ENCODE assay signal across 28 cellular contexts in the genomic region with DNA sequence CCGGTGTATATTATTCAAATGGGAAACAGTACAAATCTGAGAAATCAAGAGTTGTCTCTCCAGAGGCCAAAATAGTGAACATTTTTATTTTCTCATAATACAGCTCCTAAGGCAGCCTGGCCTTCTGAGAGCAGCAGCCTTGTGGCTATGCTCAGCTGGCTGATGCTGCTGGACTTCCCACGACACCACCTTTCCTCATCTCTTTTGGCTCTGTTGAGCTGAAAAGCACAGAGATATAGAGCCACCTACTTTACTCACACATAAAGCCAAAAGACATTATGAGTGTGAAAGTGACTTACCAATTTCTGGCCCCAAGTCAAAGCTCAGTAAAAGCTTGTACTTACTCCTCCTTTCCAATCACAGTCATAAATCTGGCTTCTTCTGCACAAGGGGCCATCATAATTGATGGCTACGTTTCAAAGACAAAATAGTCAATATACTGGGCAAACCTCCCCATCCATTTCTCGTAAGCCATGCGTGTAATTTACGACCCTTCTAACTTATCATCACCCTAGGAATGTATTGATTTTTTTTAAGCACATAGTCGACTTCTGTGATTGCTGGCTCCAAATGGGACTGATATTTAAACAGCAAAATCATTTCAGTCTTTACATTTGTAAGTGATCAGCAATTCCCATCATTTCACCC. TPM values are rescaled to one million over a fixed set of nuclear protein-coding genes. Genes with fewer than 3 reads are reported as not detected.
DNase-seq lines count a peak whose midpoint lies in the region; TF ChIP-seq lines count a peak whose summit lies in the region.
"Had no signal": no experiment of that assay in that cellular context is flagged by ENCODE, and none has a peak within 500 bp of the region (broad histone marks: within the 10 kb centered on the region; RNA-seq: fewer than 3 reads in every experiment).

No MANE protein-coding gene starts in this region.

- TF ChIP-seq CTCF in lower leg skin (IDR thresholded peaks at IDR 0.05): no peak

- no peak for TF ChIP-seq POLR2A in lower leg skin (IDR thresholded peaks at IDR 0.05)

- peak; percentile 1 for DNase-seq in NCI-H187 treated with DMSO at 0.1 percent for 48 hours (lab: John Stamatoyannopoulos, UW)
- no peak for DNase-seq in NCI-H187 (lab: John Stamatoyannopoulos, UW)
- peak; percentile 98 for DNase-seq in NCI-H2227 treated with DMSO at 0.1 percent for 48 hours (lab: John Stamatoyannopoulos, UW)
- peak; percentile 14 for DNase-seq in middle frontal gyrus (ENCODE audit: extremely low spot score, low spot score)
- peak; percentile 47 for DNase-seq in retina
- DNase-seq in NOMO-1 (lab: John Stamatoyannopoulos, UW; ENCODE audit: unreplicated experiment in 2 of 2): no peak
- DNase-seq in stimulated activated naive CD4-positive, alpha-beta T cell treated with Interleukin-2 at 50 U/mL for 16 hours (lab: John Stamatoyannopoulos, UW): no peak
- DNase-seq in lower leg skin (ENCODE audit: low spot score in 2 of 2): no peak
- DNase-seq: 8988T, ACHN, BE2C, Calu3, DND-41, KBM-7, MV-4-11, NCI-H1105, NCI-H1694, NCI-H2081 treated with DMSO at 0.1 percent for 48 hours, NCI-H510A, NCI-H82, OCI-M1, Peyer's patch, SHP77 treated with DMSO at 0.1 percent for 48 hours, SW 1271, T-helper 17 cell had no signal

- 38 to 40% methylated on average over 7 of the region's 7 CpGs for WGBS in lower leg skin, 2 donors

- H3K4me3 ChIP-seq in lower leg skin (ENCODE audit: low read depth, poor library complexity, severe bottlenecking): no peak overlapping the region
- H3K4me3 ChIP-seq: Peyer's patch, SK-N-MC had no signal

- intact Hi-C loops in lower leg skin (cut with DNase I; ENCODE audit: low total_unique reads): no loop called here

RNA-seq across cellular contexts. Expression of gene REG3A, which starts 18.6 kb away (rescaled TPM):
- not detected for total RNA-seq in lower leg skin
- total RNA-seq: Calu3, LHCN-M2, MCF 10A, T-helper 17 cell had no signal

RNA-seq across cellular contexts. Expression of gene REG1A, which starts 57.9 kb away (rescaled TPM):
- total RNA-seq in lower leg skin: 1 to 10 TPM in 1 of 4 donors, not detected in 3; 1.2 TPM
- total RNA-seq: Calu3, LHCN-M2, MCF 10A, T-helper 17 cell had no signal

Comparison
In these comparisons a context has a peak if more than half of its experiments do, and no peak if none do; other contexts are left out.
1. DNase-seq: peak in NCI-H187 treated with DMSO at 0.1 percent for 48 hours (single experiment), NCI-H2227 treated with DMSO at 0.1 percent for 48 hours (single experiment), middle frontal gyrus (single experiment) and retina (single experiment); none in NCI-H187 (0 of 2), NOMO-1 (0 of 2), stimulated activated naive CD4-positive, alpha-beta T cell treated with Interleukin-2 at 50 U/mL for 16 hours (single experiment) and lower leg skin (0 of 2).